ENCODE assay signal across 8 cellular contexts in genomic region chr12:6465467-6466183, GRCh38. TPM values are rescaled to one million over a fixed set of nuclear protein-coding genes. Genes with fewer than 3 reads are reported as not detected.
DNase-seq lines count a peak whose midpoint lies in the region; ATAC-seq, FAIRE-seq and TF ChIP-seq lines count a peak whose summit lies in the region.

No MANE protein-coding gene starts in this region.

- ATAC-seq in heart right ventricle (peak in 6 of 8 donors; percentile 6 to 48 (median 42)), GM18867 (IDR thresholded peaks at IDR 0.05; ENCODE audit: unreplicated experiment) (no peak), HG02973 (IDR thresholded peaks at IDR 0.05; ENCODE audit: unreplicated experiment) (no peak)

- peaks cover 95% of the 10 kb centered on the region for H3K36me3 Mint-ChIP-seq in activated naive CD8-positive, alpha-beta T cell treated with anti-CD3 and anti-CD28 coated beads for 36 hours

- H3K27ac Mint-ChIP-seq in activated naive CD8-positive, alpha-beta T cell treated with anti-CD3 and anti-CD28 coated beads for 36 hours = peak overlapping the region; percentile 88

- H3K27ac ChIP-seq in heart right ventricle = peak overlapping the region in 1 of 10 donors; percentile 50

- no peak for FAIRE-seq in H54 (lab: Jason Lieb, UNC)

- peaks cover 83% of the 10 kb centered on the region for H3K4me1 Mint-ChIP-seq in activated naive CD8-positive, alpha-beta T cell treated with anti-CD3 and anti-CD28 coated beads for 36 hours

- intact Hi-C loops in heart right ventricle (cut with DNase I) = loop anchor here in 7 of 10 donors (1.0 to 10.0 kb wide), 7 partner anchors 41 to 141 kb away; no protein-coding TSS in a partner anchor

- H3K9me3 Mint-ChIP-seq in activated naive CD8-positive, alpha-beta T cell treated with anti-CD3 and anti-CD28 coated beads for 36 hours = peaks cover 5% of the 10 kb centered on the region

- peaks cover 0 to 61% (median 35%) of the 10 kb centered on the region in 9 donors for H3K36me3 ChIP-seq in heart right ventricle

- no peaks in the 10 kb centered on the region for H3K9me3 ChIP-seq in heart right ventricle

- H3K27me3 Mint-ChIP-seq in activated naive CD8-positive, alpha-beta T cell treated with anti-CD3 and anti-CD28 coated beads for 36 hours = no peaks in the 10 kb centered on the region

- H3K4me1 ChIP-seq in heart right ventricle = peaks cover 7 to 82% (median 27%) of the 10 kb centered on the region in 9 donors

- H3K27me3 ChIP-seq in heart right ventricle = no peaks in the 10 kb centered on the region

- no peak overlapping the region for H3K4me3 ChIP-seq in heart right ventricle

- no peak for TF ChIP-seq POLR2A in H54 (IDR thresholded peaks at IDR 0.05; ENCODE audit: low read depth, low read length)

- peak; percentile 61 to 86 (median 80) for TF ChIP-seq CTCF in heart right ventricle (IDR thresholded peaks at IDR 0.05)

- peak; percentile 82 for DNase-seq in COLO829 (ENCODE audit: low spot score)
- DNase-seq in H54 (ENCODE audit: insufficient read length, low spot score) = peak; percentile 45
- DNase-seq in NCI-H446 (lab: John Stamatoyannopoulos, UW) = peak; percentile 31 to 66
- DNase-seq in activated naive CD8-positive, alpha-beta T cell treated with anti-CD3 and anti-CD28 coated beads for 36 hours = peak; percentile 28
- peak in 1 of 2 donors; percentile 63 for DNase-seq in heart right ventricle
- DNase-seq in putamen (ENCODE audit: low spot score) = peak; percentile 61

- H3K4me3 Mint-ChIP-seq in activated naive CD8-positive, alpha-beta T cell treated with anti-CD3 and anti-CD28 coated beads for 36 hours = peak overlapping the region; percentile 58

- WGBS in heart right ventricle, 2 donors = 28 to 29% methylated on average over 6 of the region's 6 CpGs

RNA-seq across cellular contexts. Expression of gene VAMP1, which starts 4.9 kb away (rescaled TPM):
- total RNA-seq in activated naive CD8-positive, alpha-beta T cell treated with anti-CD3 and anti-CD28 coated beads for 36 hours = 10 to 100 TPM; 34.8 to 35.7 TPM
- total RNA-seq in heart right ventricle = 1 to 10 TPM; 1.4 to 6.1 (median 3.0) TPM
- 10 to 100 TPM in 1 of 2 donors, 1 to 10 TPM in 1; 2.7 to 10.2 TPM for polyA plus RNA-seq in heart right ventricle

RNA-seq across cellular contexts. Expression of gene TAPBPL, which starts 13.8 kb away (rescaled TPM):
- 10 to 100 TPM; 23.7 to 26.6 TPM for total RNA-seq in activated naive CD8-positive, alpha-beta T cell treated with anti-CD3 and anti-CD28 coated beads for 36 hours
- total RNA-seq in heart right ventricle = 10 to 100 TPM; 14.8 to 57.5 (median 17.8) TPM
- 10 to 100 TPM in 1 of 2 donors, 1 to 10 TPM in 1; 7.9 to 16.7 TPM for polyA plus RNA-seq in heart right ventricle

RNA-seq across cellular contexts. Expression of gene CD27, which starts 20.9 kb away (rescaled TPM):
- total RNA-seq in activated naive CD8-positive, alpha-beta T cell treated with anti-CD3 and anti-CD28 coated beads for 36 hours = 100 to 1,000 TPM; 175 to 181 TPM
- 1 to 10 TPM in 1 of 10 donors, under 1 TPM in 3, not detected in 6; 0.30 to 3.4 (median 0.32) TPM for total RNA-seq in heart right ventricle
- under 1 TPM; 0.28 to 0.59 TPM for polyA plus RNA-seq in heart right ventricle

RNA-seq across cellular contexts. Expression of gene MRPL51, which starts 27.4 kb away (rescaled TPM):
- 100 to 1,000 TPM; 311 to 312 TPM for total RNA-seq in activated naive CD8-positive, alpha-beta T cell treated with anti-CD3 and anti-CD28 coated beads for 36 hours
- 100 to 1,000 TPM; 232 to 300 (median 255) TPM for total RNA-seq in heart right ventricle
- polyA plus RNA-seq in heart right ventricle = 100 to 1,000 TPM; 123 to 181 TPM

RNA-seq across cellular contexts. Expression of gene NCAPD2, which starts 28.3 kb away (rescaled TPM):
- 100 to 1,000 TPM; 167 to 171 TPM for total RNA-seq in activated naive CD8-positive, alpha-beta T cell treated with anti-CD3 and anti-CD28 coated beads for 36 hours
- 10 to 100 TPM in 8 of 10 donors, 1 to 10 TPM in 2; 8.4 to 18.8 (median 13.1) TPM for total RNA-seq in heart right ventricle
- 1 to 10 TPM; 5.4 to 5.8 TPM for polyA plus RNA-seq in heart right ventricle

Comparison
In these comparisons a context has a peak if more than half of its experiments do, and no peak if none do; other contexts are left out.
1. ATAC-seq: peak in heart right ventricle (6 of 8); none in GM18867 (single experiment) and HG02973 (single experiment).
2. RNA of gene VAMP1, which starts 4.9 kb away (total RNA-seq): 34.8 to 35.7 TPM in activated naive CD8-positive, alpha-beta T cell treated with anti-CD3 and anti-CD28 coated beads for 36 hours; 1.4 to 6.1 TPM in heart right ventricle; every median in the first group is over 4 times any median in the second.
3. RNA of gene CD27, which starts 20.9 kb away (total RNA-seq): 175 to 181 TPM in activated naive CD8-positive, alpha-beta T cell treated with anti-CD3 and anti-CD28 coated beads for 36 hours; 0.30 to 3.4 TPM in heart right ventricle; every median in the first group is over 10 times any median in the second.